ENCODE assay signal across 35 cellular contexts in genomic region chr9:90054810-90055209, GRCh38.
DNase-seq lines count a peak whose midpoint lies in the region; ATAC-seq and TF ChIP-seq lines count a peak whose summit lies in the region.
"Had no signal": no experiment of that assay in that cellular context is flagged by ENCODE, and none has a peak within 500 bp of the region (broad histone marks: within the 10 kb centered on the region; RNA-seq: fewer than 3 reads in every experiment).

No MANE protein-coding gene starts in this region.

- in situ Hi-C loops in Panc1 (cut with HindIII; ENCODE audit: low pct_unique_long_range_greater_than_20kb, low sequenced_read_pairs) = no loop called here

- H3K4me3 Mint-ChIP-seq in natural killer cell = no peak overlapping the region
- H3K4me3 Mint-ChIP-seq: CD14-positive monocyte; natural killer cell treated with Interleukin-12 subunit alpha and Interleukin-12 subunit beta and Interleukin-15 and Interleukin-18, amount 100 ng/mL, for 72 hours had no signal

- H3K27ac Mint-ChIP-seq in natural killer cell = no peak overlapping the region
- no peak overlapping the region for H3K27ac Mint-ChIP-seq in activated naive CD4-positive, alpha-beta T cell treated with anti-CD3 and anti-CD28 coated beads, Interleukin-2, amount 50 U/mL, for 72 hours
- H3K27ac Mint-ChIP-seq: activated T-helper 2 cell treated with anti-CD3 and anti-CD28 coated beads, Interferon-gamma antibody, Interleukin-2, Interleukin-4, amounts not matched to agents 10 μg/mL and 5 μg/mL and 100 μg/mL, durations not matched to agents 14 hours and 24 hours and 36 hours; CD14-positive monocyte had no signal

- H3K9me3 Mint-ChIP-seq in natural killer cell = no peaks in the 10 kb centered on the region
- H3K9me3 Mint-ChIP-seq in activated naive CD4-positive, alpha-beta T cell treated with anti-CD3 and anti-CD28 coated beads, Interleukin-2, amount 50 U/mL, for 72 hours = peaks cover 0 to 10% of the 10 kb centered on the region in 2 donors
- H3K9me3 Mint-ChIP-seq: natural killer cell treated with Interleukin-12 subunit alpha and Interleukin-12 subunit beta and Interleukin-15 and Interleukin-18, amount 100 ng/mL, for 72 hours had no signal

- ATAC-seq in Panc1 (peak; percentile 76), natural killer cell (no peak)
- no peak for ATAC-seq in activated naive CD4-positive, alpha-beta T cell treated with anti-CD3 and anti-CD28 coated beads, Interleukin-2, amount 50 U/mL, for 72 hours

- TF ChIP-seq CTCF in Panc1 (IDR thresholded peaks at IDR 0.05) (no peak), natural killer cell (IDR thresholded peaks at IDR 0.05) (no peak)

- POLR2A ChIA-PET in Panc1 (lab: Charles Lee) = no interaction called here

- intact Hi-C loops in Panc1 (cut with micrococcal nuclease; ENCODE audit: unreplicated experiment) = no loop called here
- intact Hi-C loops in natural killer cell (cut with micrococcal nuclease) = no loop called here

- H3K4me1 Mint-ChIP-seq in natural killer cell = no peaks in the 10 kb centered on the region

- peak; percentile 15 for DNase-seq in NCI-H748 (lab: John Stamatoyannopoulos, UW; ENCODE audit: unreplicated experiment)
- DNase-seq in NCI-H748 treated with DMSO at 0.1 percent for 48 hours (lab: John Stamatoyannopoulos, UW) = no peak
- DNase-seq in NCI-H1105 (lab: John Stamatoyannopoulos, UW) = peak; percentile 19
- DNase-seq in Panc1 (ENCODE audit: low read depth, low spot score) = no peak
- DNase-seq in myocyte (ENCODE audit: low read depth) = peak; percentile 18
- DNase-seq in natural killer cell = no peak
- no peak for DNase-seq in activated naive CD4-positive, alpha-beta T cell treated with anti-CD3 and anti-CD28 coated beads, Interleukin-2, amount 50 U/mL, for 72 hours (ENCODE audit: low spot score in 2 of 2)
- DNase-seq in superior temporal gyrus (ENCODE audit: extremely low spot score) = no peak
- DNase-seq: 8988T; activated CD4-positive, alpha-beta T cell treated with anti-CD3 and anti-CD28 coated beads for 4 hours; activated CD8-positive, alpha-beta memory T cell treated with anti-CD3 and anti-CD28 coated beads for 24 hours; activated naive CD4-positive, alpha-beta T cell treated with anti-CD3 and anti-CD28 coated beads, Interleukin-2, amount 50 U/mL, for 16 hours; activated T-cell treated with anti-CD3 and anti-CD28 coated beads for 4 hours; amygdala; dorsolateral prefrontal cortex; foreskin fibroblast; GOT3; kidney; NCI-H1417; NCI-H510A treated with DMSO at 0.1 percent for 48 hours; PC-9; retina; SJCRH30; small intestine; stimulated activated naive CD4-positive, alpha-beta T cell treated with Interleukin-2 at 50 U/mL for 16 hours; SW 1271; T-helper 9 cell; upper lobe of right lung; WERI-Rb-1 had no signal

- H3K36me3 ChIP-seq in Panc1 (ENCODE audit: control insufficient read depth, insufficient read depth, low read length) = no peaks in the 10 kb centered on the region
- H3K36me3 ChIP-seq: esophagus muscularis mucosa, SJCRH30, upper lobe of right lung, WERI-Rb-1 had no signal

- peaks cover 27 to 44% of the 10 kb centered on the region in 2 donors for H3K27me3 Mint-ChIP-seq in natural killer cell (ENCODE audit: low read depth in 2 of 2)

- H3K27me3 ChIP-seq in Panc1 (ENCODE audit: control insufficient read depth, insufficient read depth, low read length) = no peaks in the 10 kb centered on the region
- H3K27me3 ChIP-seq: esophagus muscularis mucosa, SJCRH30, upper lobe of right lung had no signal

- peaks cover 6% of the 10 kb centered on the region for H3K4me1 ChIP-seq in Panc1 (ENCODE audit: control insufficient read depth, insufficient read depth, low read length)
- H3K4me1 ChIP-seq: SJCRH30, upper lobe of right lung had no signal

- CTCF ChIA-PET in Panc1 (lab: Charles Lee) = no interaction called here

- H3K4me3 ChIP-seq in Panc1 (ENCODE audit: low read depth in 2 of 2, low read length in 2 of 2) = no peak overlapping the region
- H3K4me3 ChIP-seq: dorsolateral prefrontal cortex, esophagus muscularis mucosa, lung, PC-9, SJCRH30, upper lobe of right lung had no signal

- H3K36me3 Mint-ChIP-seq in natural killer cell = no peaks in the 10 kb centered on the region
- H3K36me3 Mint-ChIP-seq in activated naive CD4-positive, alpha-beta T cell treated with anti-CD3 and anti-CD28 coated beads, Interleukin-2, amount 50 U/mL, for 72 hours = peaks cover 0 to 12% of the 10 kb centered on the region in 2 donors
- H3K36me3 Mint-ChIP-seq: CD14-positive monocyte; natural killer cell treated with Interleukin-12 subunit alpha and Interleukin-12 subunit beta and Interleukin-15 and Interleukin-18, amount 100 ng/mL, for 72 hours had no signal

- BruUV-seq in Panc1 (replicated peaks; lab: Mats Ljungman, UMichigan) = no TSS peak

- H3K9me3 ChIP-seq in Panc1 (ENCODE audit: control insufficient read depth, insufficient read depth, low read depth, low read length) = no peaks in the 10 kb centered on the region
- H3K9me3 ChIP-seq: esophagus muscularis mucosa, SJCRH30, upper lobe of right lung had no signal

- no peak overlapping the region for H3K27ac ChIP-seq in Panc1 (ENCODE audit: low read length)
- H3K27ac ChIP-seq: dorsolateral prefrontal cortex, esophagus muscularis mucosa, parathyroid adenoma, PC-9, SJCRH30, upper lobe of right lung had no signal

Comparison
In these comparisons a context has a peak if more than half of its experiments do, and no peak if none do; other contexts are left out.
1. DNase-seq: peak in NCI-H748 (single experiment), NCI-H1105 (single experiment) and myocyte (single experiment); none in NCI-H748 treated with DMSO at 0.1 percent for 48 hours (single experiment), Panc1 (single experiment), natural killer cell (single experiment), activated naive CD4-positive, alpha-beta T cell treated with anti-CD3 and anti-CD28 coated beads, Interleukin-2, amount 50 U/mL, for 72 hours (0 of 2) and superior temporal gyrus (single experiment).